Comparison of ENCODE assay signal across 1 cellular context in the genomic region with DNA sequence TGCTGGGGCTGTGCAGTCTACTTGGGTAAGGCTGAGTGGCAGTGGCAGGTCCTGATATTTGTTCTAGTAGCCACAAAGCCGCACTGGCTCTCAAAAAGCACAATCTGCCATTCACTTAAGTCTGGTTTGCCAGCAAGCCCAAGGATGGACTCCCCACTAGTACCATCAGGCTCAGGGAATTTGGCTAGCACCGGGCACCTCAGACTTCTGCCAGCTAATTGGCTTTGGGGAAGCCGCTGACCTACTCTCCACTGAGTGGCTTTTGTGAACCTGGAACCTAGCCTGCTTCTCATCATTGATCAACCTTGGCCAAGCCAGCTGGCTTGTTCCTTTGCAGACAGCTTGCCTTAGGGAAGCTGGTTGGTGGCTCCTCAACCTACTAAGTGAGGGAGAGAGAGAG.
TF ChIP-seq lines count a peak whose summit lies in the region.

No MANE protein-coding gene starts in this region.

TF ChIP-seq in GM23338, 12 proteins besides CTCF, POLR2A, EP300 and RAD21 (continued from another document):
- TF ChIP-seq ZNF462 (CRISPR knock-in tag; IDR thresholded peaks at IDR 0.05) (no peak), EZH2phosphoT487 (IDR thresholded peaks at IDR 0.05; ENCODE audit: unreplicated experiment) (no peak), EZH2 (IDR thresholded peaks at IDR 0.05; ENCODE audit: low read depth, unreplicated experiment) (no peak), STAT1 (IDR thresholded peaks at IDR 0.05; ENCODE audit: unreplicated experiment) (no peak), NANOG (IDR thresholded peaks at IDR 0.05; ENCODE audit: borderline replicate concordance) (no peak)
